ENCODE assay signal across 1 cellular context in the genomic region with DNA sequence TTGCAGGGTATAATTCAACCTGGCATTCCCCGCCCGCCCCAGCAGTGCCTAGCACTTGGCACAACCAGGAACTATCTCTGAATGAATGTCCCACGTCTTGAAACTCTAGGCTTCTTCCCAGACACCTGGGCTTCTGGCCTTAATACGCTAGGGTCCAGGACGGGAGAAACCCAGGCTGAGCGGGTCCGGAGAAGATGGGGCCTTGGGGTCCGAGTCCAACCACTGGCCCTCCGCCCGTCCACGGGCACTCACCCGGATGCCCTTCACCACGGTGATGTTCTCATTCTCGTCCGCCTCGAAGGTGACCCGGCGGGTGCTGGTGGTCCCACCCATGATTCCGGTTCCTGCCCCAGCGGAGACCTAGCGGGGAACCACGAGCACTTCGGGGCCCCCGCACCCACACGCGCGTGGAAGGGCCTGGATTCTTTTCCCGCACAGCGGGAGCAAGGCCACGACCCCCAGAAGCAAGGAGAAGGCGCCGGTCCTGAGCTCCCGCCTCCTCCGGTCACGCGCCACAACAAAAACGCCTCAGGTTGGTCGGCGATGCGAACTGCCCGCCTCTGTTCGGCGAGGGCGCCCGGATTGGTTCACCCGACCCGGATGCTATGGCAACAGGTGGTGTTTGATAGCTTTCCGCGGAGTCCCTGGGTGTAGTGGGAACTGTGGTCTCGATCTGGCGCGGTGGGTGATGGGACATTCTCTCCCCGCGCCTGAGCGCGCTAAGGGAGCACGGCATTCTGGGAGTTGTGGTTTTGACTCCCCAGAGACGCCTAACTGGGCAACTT.
TF ChIP-seq lines count a peak whose summit lies in the region.

Gene CHCHD3, minus strand, starts transcription at position 486 of the 785 bp plus-strand sequence. Its CDS starts 153 bp downstream, at position 333.

TF ChIP-seq in HepG2, 621 proteins besides CTCF, POLR2A, EP300 and RAD21 (continued from another document):
- TF ChIP-seq, protein P1, sequence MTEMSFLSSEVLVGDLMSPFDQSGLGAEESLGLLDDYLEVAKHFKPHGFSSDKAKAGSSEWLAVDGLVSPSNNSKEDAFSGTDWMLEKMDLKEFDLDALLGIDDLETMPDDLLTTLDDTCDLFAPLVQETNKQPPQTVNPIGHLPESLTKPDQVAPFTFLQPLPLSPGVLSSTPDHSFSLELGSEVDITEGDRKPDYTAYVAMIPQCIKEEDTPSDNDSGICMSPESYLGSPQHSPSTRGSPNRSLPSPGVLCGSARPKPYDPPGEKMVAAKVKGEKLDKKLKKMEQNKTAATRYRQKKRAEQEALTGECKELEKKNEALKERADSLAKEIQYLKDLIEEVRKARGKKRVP (CRISPR knock-in tag; IDR thresholded peaks at IDR 0.05) = 0 out of 4 replicates have a peak, but pooled peaks of 1 of the 2 experiments have one; percentile 1
- TF ChIP-seq ZNF574 (CRISPR knock-in tag; IDR thresholded peaks at IDR 0.05) = peak; percentile 80
- TF ChIP-seq HNF4G (IDR thresholded peaks at IDR 0.05; ENCODE audit: borderline replicate concordance, low read depth, low read length) = no peak
- TF ChIP-seq HNF4G (CRISPR knock-in tag; IDR thresholded peaks at IDR 0.05; ENCODE audit: borderline replicate concordance, low read depth) = no peak
- TF ChIP-seq, protein P2, sequence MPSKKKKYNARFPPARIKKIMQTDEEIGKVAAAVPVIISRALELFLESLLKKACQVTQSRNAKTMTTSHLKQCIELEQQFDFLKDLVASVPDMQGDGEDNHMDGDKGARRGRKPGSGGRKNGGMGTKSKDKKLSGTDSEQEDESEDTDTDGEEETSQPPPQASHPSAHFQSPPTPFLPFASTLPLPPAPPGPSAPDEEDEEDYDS (CRISPR knock-in tag; IDR thresholded peaks at IDR 0.05) = no peak
- peak; percentile 22; the same call in 1 of the 2 replicates for TF ChIP-seq ZHX1 (CRISPR knock-in tag; IDR thresholded peaks at IDR 0.05; ENCODE audit: low read depth)
- TF ChIP-seq TAF15 (IDR thresholded peaks at IDR 0.05; ENCODE audit: low read depth, low read length, poor library complexity, severe bottlenecking) = no peak
- peak; percentile 78; the same call in 1 of the 2 replicates for TF ChIP-seq KDM2A (CRISPR knock-in tag; IDR thresholded peaks at IDR 0.05; ENCODE audit: borderline replicate concordance, low read depth)
- TF ChIP-seq, protein P3, sequence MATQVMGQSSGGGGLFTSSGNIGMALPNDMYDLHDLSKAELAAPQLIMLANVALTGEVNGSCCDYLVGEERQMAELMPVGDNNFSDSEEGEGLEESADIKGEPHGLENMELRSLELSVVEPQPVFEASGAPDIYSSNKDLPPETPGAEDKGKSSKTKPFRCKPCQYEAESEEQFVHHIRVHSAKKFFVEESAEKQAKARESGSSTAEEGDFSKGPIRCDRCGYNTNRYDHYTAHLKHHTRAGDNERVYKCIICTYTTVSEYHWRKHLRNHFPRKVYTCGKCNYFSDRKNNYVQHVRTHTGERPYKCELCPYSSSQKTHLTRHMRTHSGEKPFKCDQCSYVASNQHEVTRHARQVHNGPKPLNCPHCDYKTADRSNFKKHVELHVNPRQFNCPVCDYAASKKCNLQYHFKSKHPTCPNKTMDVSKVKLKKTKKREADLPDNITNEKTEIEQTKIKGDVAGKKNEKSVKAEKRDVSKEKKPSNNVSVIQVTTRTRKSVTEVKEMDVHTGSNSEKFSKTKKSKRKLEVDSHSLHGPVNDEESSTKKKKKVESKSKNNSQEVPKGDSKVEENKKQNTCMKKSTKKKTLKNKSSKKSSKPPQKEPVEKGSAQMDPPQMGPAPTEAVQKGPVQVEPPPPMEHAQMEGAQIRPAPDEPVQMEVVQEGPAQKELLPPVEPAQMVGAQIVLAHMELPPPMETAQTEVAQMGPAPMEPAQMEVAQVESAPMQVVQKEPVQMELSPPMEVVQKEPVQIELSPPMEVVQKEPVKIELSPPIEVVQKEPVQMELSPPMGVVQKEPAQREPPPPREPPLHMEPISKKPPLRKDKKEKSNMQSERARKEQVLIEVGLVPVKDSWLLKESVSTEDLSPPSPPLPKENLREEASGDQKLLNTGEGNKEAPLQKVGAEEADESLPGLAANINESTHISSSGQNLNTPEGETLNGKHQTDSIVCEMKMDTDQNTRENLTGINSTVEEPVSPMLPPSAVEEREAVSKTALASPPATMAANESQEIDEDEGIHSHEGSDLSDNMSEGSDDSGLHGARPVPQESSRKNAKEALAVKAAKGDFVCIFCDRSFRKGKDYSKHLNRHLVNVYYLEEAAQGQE (IDR thresholded peaks at IDR 0.05; ENCODE audit: borderline replicate concordance in 1 of 2, low read depth in 1 of 2, low read length in 2 of 2) = 0 out of 4 replicates have a peak, but pooled peaks of 1 of the 2 experiments have one; percentile 21
- TF ChIP-seq ZNF747 (CRISPR knock-in tag; IDR thresholded peaks at IDR 0.05; ENCODE audit: borderline replicate concordance) = 0 out of 2 replicates have a peak, but pooled peaks have one; percentile 11
- TF ChIP-seq GFI1 (CRISPR knock-in tag; IDR thresholded peaks at IDR 0.05; ENCODE audit: borderline replicate concordance) = peak; percentile 20; the same call in 1 of the 2 replicates
- TF ChIP-seq NR2F6 (IDR thresholded peaks at IDR 0.05) = peak; percentile 65; the same call in 1 of the 2 replicates
- TF ChIP-seq NR2F6 (CRISPR knock-in tag; IDR thresholded peaks at IDR 0.05) = 0 out of 2 replicates have a peak, but pooled peaks have one; percentile 43
- TF ChIP-seq SP5 (CRISPR knock-in tag; IDR thresholded peaks at IDR 0.05; ENCODE audit: borderline replicate concordance, low read depth) = 0 out of 2 replicates have a peak, but pooled peaks have one; percentile 23
- TF ChIP-seq MEIS1 (CRISPR knock-in tag; IDR thresholded peaks at IDR 0.05; ENCODE audit: borderline replicate concordance) = no peak
- no peak for TF ChIP-seq EZH2 (conservative IDR thresholded peaks at IDR 0.05; ENCODE audit: low read depth, low read length)
- TF ChIP-seq ZNF616 (CRISPR knock-in tag; IDR thresholded peaks at IDR 0.05; ENCODE audit: low read depth) = no peak
- peak; percentile 89 for TF ChIP-seq SUZ12 (IDR thresholded peaks at IDR 0.05; ENCODE audit: low read depth, low read length)
- peak; percentile 76; the same call in 1 of the 2 replicates for TF ChIP-seq FOXK1 (CRISPR knock-in tag; IDR thresholded peaks at IDR 0.05; ENCODE audit: borderline replicate concordance, low read depth)
- TF ChIP-seq ZBTB7A (CRISPR knock-in tag; IDR thresholded peaks at IDR 0.05) = no peak
- peak; percentile 25; the same call in 1 of the 2 replicates for TF ChIP-seq NAIF1 (CRISPR knock-in tag; IDR thresholded peaks at IDR 0.05; ENCODE audit: borderline replicate concordance)
- TF ChIP-seq ZNF546 (CRISPR knock-in tag; conservative IDR thresholded peaks at IDR 0.05) = peak; percentile 54; the same call in 1 of the 2 replicates
- peak; percentile 92 for TF ChIP-seq RBM22 (optimal IDR thresholded peaks at IDR 0.05; ENCODE audit: low read length)
- TF ChIP-seq NFE2L1 (CRISPR knock-in tag; IDR thresholded peaks at IDR 0.05; ENCODE audit: borderline replicate concordance) = no peak
- TF ChIP-seq HOXA3 (CRISPR knock-in tag; IDR thresholded peaks at IDR 0.05) = peak; percentile 72
- TF ChIP-seq ZNF558 (CRISPR knock-in tag; IDR thresholded peaks at IDR 0.05; ENCODE audit: borderline replicate concordance) = no peak
